In the genomic region with DNA sequence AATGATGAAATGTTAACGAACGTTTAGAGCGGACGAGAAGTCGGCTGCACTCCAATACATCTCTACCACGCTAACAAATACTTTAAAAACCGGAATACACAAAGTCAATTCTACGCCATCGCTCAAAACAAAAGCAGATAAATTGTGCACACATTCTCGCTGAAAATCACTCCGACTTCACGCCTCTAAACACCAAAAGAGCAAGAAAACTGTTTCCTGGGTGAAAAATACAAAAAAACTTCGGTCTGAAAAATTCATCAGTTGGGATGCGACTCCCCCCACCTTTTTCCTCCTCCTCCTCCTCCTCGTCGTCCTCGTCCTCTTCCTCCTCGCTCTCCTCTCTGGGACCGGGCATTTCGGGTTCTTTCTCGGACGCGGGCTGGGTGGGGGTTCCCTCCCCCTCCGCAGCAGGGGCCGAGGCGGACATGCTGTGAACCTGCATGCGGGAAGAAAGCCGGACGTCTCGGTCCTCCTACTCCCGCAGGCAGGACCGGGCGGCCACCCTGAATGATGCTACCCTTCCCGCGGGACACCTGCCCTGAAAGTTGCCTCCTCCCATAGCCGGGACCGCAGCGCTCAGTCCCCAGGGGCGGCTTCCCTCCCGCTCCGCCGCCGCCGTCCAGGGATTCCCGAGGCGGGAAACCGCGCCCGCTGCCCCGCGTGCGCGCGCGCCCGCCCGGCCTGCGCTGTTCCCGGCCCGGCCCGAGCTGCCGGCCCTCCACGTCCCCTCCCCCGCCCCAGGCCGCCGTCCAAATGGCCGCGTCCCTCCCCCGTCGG, we compare ENCODE assay signal across 7 cellular contexts. TPM values are rescaled to one million over a fixed set of nuclear protein-coding genes. Genes with fewer than 3 reads are reported as not detected.
DNase-seq lines count a peak whose midpoint lies in the region; ATAC-seq lines count a peak whose summit lies in the region.

No MANE protein-coding gene starts in this region.

- H3K4me1 Mint-ChIP-seq in memory B cell: peaks cover 39% of the 10 kb centered on the region
- peaks cover 50% of the 10 kb centered on the region for H3K4me1 Mint-ChIP-seq in stimulated activated naive CD8-positive, alpha-beta T cell treated with anti-CD3 and anti-CD28 coated beads, Interleukin-15, amount 100 ng/mL, for 72 hours

- ATAC-seq in GM21786 (IDR thresholded peaks at IDR 0.05; ENCODE audit: unreplicated experiment) (peak; percentile 4), memory B cell (ENCODE audit: low read depth) (peak; percentile 11)
- ATAC-seq in stimulated activated naive CD8-positive, alpha-beta T cell treated with anti-CD3 and anti-CD28 coated beads, Interleukin-15, amount 100 ng/mL, for 72 hours: peak; percentile 11

- H3K4me1 ChIP-seq in endocrine pancreas (ENCODE audit: control insufficient read depth, insufficient read depth, low read length): peaks cover 21% of the 10 kb centered on the region

- peak overlapping the region; percentile 55 for H3K9ac ChIP-seq in endocrine pancreas (ENCODE audit: control insufficient read depth, insufficient read depth, low read length)

- H3K4me3 Mint-ChIP-seq in memory B cell: peak overlapping the region; percentile 97
- peak overlapping the region; percentile 97 to 99 for H3K4me3 Mint-ChIP-seq in stimulated activated naive CD8-positive, alpha-beta T cell treated with anti-CD3 and anti-CD28 coated beads, Interleukin-15, amount 100 ng/mL, for 72 hours

- no peaks in the 10 kb centered on the region for H3K9me3 ChIP-seq in endocrine pancreas (ENCODE audit: control insufficient read depth, low read length)

- no peaks in the 10 kb centered on the region for H3K36me3 ChIP-seq in endocrine pancreas (ENCODE audit: control insufficient read depth, insufficient read depth, low read length)

- H3K27me3 ChIP-seq in endocrine pancreas (ENCODE audit: control insufficient read depth, insufficient read depth, low read length): no peaks in the 10 kb centered on the region

- no peaks in the 10 kb centered on the region for H3K36me3 Mint-ChIP-seq in memory B cell

- H3K27ac Mint-ChIP-seq in memory B cell: peak overlapping the region; percentile 95
- peak overlapping the region; percentile 97 to 98 for H3K27ac Mint-ChIP-seq in stimulated activated naive CD8-positive, alpha-beta T cell treated with anti-CD3 and anti-CD28 coated beads, Interleukin-15, amount 100 ng/mL, for 72 hours

- DNase-seq in G401 (ENCODE audit: low spot score) (peak; percentile 59), Kasumi-1 (lab: John Stamatoyannopoulos, UW) (peak; percentile 14 to 32), memory B cell (ENCODE audit: low spot score in 2 of 2) (no peak)
- DNase-seq in activated CD4-positive, alpha-beta T cell treated with anti-CD3 and anti-CD28 coated beads, Interleukin-2, amount 50 U/mL, for 1 hour: peak; percentile 21
- DNase-seq in stimulated activated naive CD8-positive, alpha-beta T cell treated with anti-CD3 and anti-CD28 coated beads, Interleukin-15, amount 100 ng/mL, for 72 hours: peak; percentile 39 to 44

- H3K27me3 Mint-ChIP-seq in memory B cell: no peaks in the 10 kb centered on the region
- no peaks in the 10 kb centered on the region for H3K27me3 Mint-ChIP-seq in stimulated activated naive CD8-positive, alpha-beta T cell treated with anti-CD3 and anti-CD28 coated beads, Interleukin-15, amount 100 ng/mL, for 72 hours

- peak overlapping the region; percentile 95 for H3K4me3 ChIP-seq in endocrine pancreas (ENCODE audit: control insufficient read depth, insufficient read depth, low read length)

- no peaks in the 10 kb centered on the region for H3K9me3 Mint-ChIP-seq in memory B cell
- H3K9me3 Mint-ChIP-seq in stimulated activated naive CD8-positive, alpha-beta T cell treated with anti-CD3 and anti-CD28 coated beads, Interleukin-15, amount 100 ng/mL, for 72 hours: peaks cover 0 to 5% of the 10 kb centered on the region in 2 donors

- in situ Hi-C loops in G401 (cut with HindIII; ENCODE audit: low sequenced_read_pairs): no loop called here

RNA-seq across cellular contexts. Expression of a gene that starts 0.6 kb away (rescaled TPM):
- 149 and 223 TPM in 2 replicates for total RNA-seq in G401 (2014; rRNA removed; shearing (Covaris generic))

Comparison
In these comparisons a context has a peak if more than half of its experiments do, and no peak if none do; other contexts are left out.
1. DNase-seq: peak in G401 (single experiment), Kasumi-1 (2 of 2), activated CD4-positive, alpha-beta T cell treated with anti-CD3 and anti-CD28 coated beads, Interleukin-2, amount 50 U/mL, for 1 hour (single experiment) and stimulated activated naive CD8-positive, alpha-beta T cell treated with anti-CD3 and anti-CD28 coated beads, Interleukin-15, amount 100 ng/mL, for 72 hours (2 of 2); none in memory B cell (0 of 2).
2. Peak in every context shown above with its lines, with median percentiles within 50 percentile points of each other: ATAC-seq.